8 cellular contexts compared by ENCODE assay signal in the genomic region with DNA sequence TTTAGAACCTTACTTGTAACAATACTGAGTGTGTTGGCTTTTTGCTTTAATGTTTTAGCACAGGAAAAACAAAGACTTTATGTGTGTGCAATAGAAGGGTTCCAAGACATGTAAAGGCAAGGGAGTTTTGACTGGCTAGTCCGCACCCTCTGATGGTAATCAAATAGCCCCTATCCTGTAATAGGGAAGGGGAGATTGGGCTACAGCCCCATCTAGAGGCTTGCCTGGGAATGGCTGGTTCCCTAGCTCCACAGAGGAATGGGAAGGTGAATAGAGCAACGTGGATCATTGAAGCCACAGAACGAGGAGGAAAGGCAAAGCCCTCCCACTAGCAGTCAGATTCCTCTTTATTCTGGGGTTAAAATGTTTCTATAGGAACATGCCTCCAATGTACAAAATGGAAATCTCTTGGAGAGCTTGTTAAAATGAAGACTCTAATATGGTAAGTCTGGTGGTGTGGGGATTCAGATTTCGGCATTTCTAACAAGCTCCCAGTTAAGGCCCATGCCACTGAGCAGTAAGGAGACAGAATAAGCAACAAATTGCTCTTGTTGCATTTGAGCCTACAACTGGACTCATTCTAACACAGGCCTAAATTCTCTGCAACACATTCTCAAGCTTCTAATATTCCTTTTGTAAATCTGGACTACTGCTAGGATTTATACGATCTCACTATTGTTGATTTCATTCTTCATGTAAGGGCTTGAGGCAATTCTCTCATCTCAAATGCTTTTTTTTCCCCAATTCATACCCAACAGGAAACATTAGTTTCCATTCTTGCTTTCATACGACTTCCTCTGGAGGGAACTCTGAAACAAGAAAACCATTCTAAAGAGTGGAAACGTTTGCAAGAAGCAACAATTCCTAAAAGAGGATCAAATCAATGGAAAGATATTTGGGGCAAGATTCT. TPM values are rescaled to one million over a fixed set of nuclear protein-coding genes. Genes with fewer than 3 reads are reported as not detected.
DNase-seq lines count a peak whose midpoint lies in the region; ATAC-seq, FAIRE-seq and TF ChIP-seq lines count a peak whose summit lies in the region.

No MANE protein-coding gene starts in this region.

- no peak overlapping the region for H4K91ac ChIP-seq in H1 (replicated peaks; ENCODE audit: insufficient read length, low read length)

- 62% methylated on average over 7 of the region's 7 CpGs; no CpG with 5 or more reads in 1 of the 2 experiments for WGBS in H1 (ENCODE audit: extremely low coverage in 1 of 2, insufficient coverage in 1 of 2, insufficient read length in 1 of 2, insufficient replicate concordance in 2 of 2, low coverage in 1 of 2, low lambda C conversion rate in 2 of 2, missing lambda C conversion rate in 1 of 2), 2 experiments
- WGBS in aorta, 2 donors = 51 to 53% methylated on average over 7 of the region's 7 CpGs

- H3K14ac ChIP-seq in H1 (ENCODE audit: insufficient read length) = no peak overlapping the region

- H3K27ac ChIP-seq in DOHH2 (ENCODE audit: low read depth, low read length) (no peak overlapping the region), H1 (ENCODE audit: low read depth, low read length) (no peak overlapping the region), aorta (ENCODE audit: low read depth in 1 of 2, low read length in 2 of 2) (peak overlapping the region in 1 of 2 donors; percentile 42)

- H3K27ac Mint-ChIP-seq in IgD-negative memory B cell (peak overlapping the region in 2 of 3 donors; percentile 64 to 87), T-helper 17 cell (no peak overlapping the region)

- H4K8ac ChIP-seq in H1 (ENCODE audit: extremely low read depth, insufficient read depth, low read length) = no peak overlapping the region

- ATAC-seq in T-helper 17 cell (peak; percentile 62), aorta (ENCODE audit: low FRiP score) (peak; percentile 78), GM19455 (IDR thresholded peaks at IDR 0.05; ENCODE audit: unreplicated experiment) (no peak)

- no peak overlapping the region for H2BK20ac ChIP-seq in H1 (ENCODE audit: low read length)

- DNase-seq in T-helper 17 cell (no peak), H1 (ENCODE audit: low read depth in 1 of 2, low spot score in 2 of 2) (peak; percentile 38 to 89), myocyte (ENCODE audit: low read depth) (peak; percentile 82), aorta (peak in 1 of 2 donors; percentile 77), NCI-H774 (lab: John Stamatoyannopoulos, UW) (no peak)

- no peaks in the 10 kb centered on the region for H3K23me2 ChIP-seq in H1 (ENCODE audit: low read depth, low read length)

- H2BK5ac ChIP-seq in H1 (ENCODE audit: low read depth, low read length) = no peak overlapping the region

- no peak overlapping the region for H2AFZ ChIP-seq in H1 (ENCODE audit: low read length)

- H3K79me2 ChIP-seq in DOHH2 (ENCODE audit: control insufficient read depth, low read length) = no peaks in the 10 kb centered on the region
- no peaks in the 10 kb centered on the region for H3K79me2 ChIP-seq in H1 (ENCODE audit: control insufficient read depth in 1 of 2, insufficient read depth in 2 of 2, low read length in 2 of 2)

- H3K56ac ChIP-seq in H1 (replicated peaks; ENCODE audit: insufficient read length, low read depth, low read length) = no peak overlapping the region

- no peak overlapping the region for H4K5ac ChIP-seq in H1 (ENCODE audit: insufficient read length, low read depth, low read length)

- H3K9me2 ChIP-seq in DOHH2 (replicated peaks; ENCODE audit: control insufficient read depth, low read length) = no peaks in the 10 kb centered on the region

- TF ChIP-seq POLR2A in H1 (IDR thresholded peaks at IDR 0.05; ENCODE audit: control extremely low read depth in 1 of 2, low read depth in 2 of 2, low read length in 2 of 2) = no peak

- no peak overlapping the region for H3K4ac ChIP-seq in H1 (replicated peaks; ENCODE audit: insufficient read length, low read depth, low read length)

- TF ChIP-seq RAD21 in H1 (IDR thresholded peaks at IDR 0.05 in 1 of 2, conservative IDR thresholded peaks at IDR 0.05 in 1 of 2; ENCODE audit: low read depth in 2 of 2, low read length in 2 of 2) = peak; percentile 90 to 93

- no peaks in the 10 kb centered on the region for H3K9me3 Mint-ChIP-seq in IgD-negative memory B cell

- H3K36me3 Mint-ChIP-seq in IgD-negative memory B cell (peaks cover 6% of the 10 kb centered on the region), T-helper 17 cell (ENCODE audit: low read depth) (peaks cover 11% of the 10 kb centered on the region)

- H3K27me3 ChIP-seq in DOHH2 (ENCODE audit: control insufficient read depth, low read length) (no peaks in the 10 kb centered on the region), H1 (replicated peaks in 1 of 4; ENCODE audit: control insufficient read depth in 3 of 4, extremely low read depth in 1 of 4, insufficient read depth in 3 of 4, low read length in 3 of 4) (no peaks in the 10 kb centered on the region), aorta (ENCODE audit: control insufficient read depth in 1 of 2, insufficient read depth in 2 of 2, low read length in 1 of 2) (no peaks in the 10 kb centered on the region)

- H3K9me3 ChIP-seq in DOHH2 (ENCODE audit: control insufficient read depth, insufficient read depth, low read length) (no peaks in the 10 kb centered on the region), T-helper 17 cell (ENCODE audit: control insufficient read depth, low read length, poor library complexity, severe bottlenecking) (no peaks in the 10 kb centered on the region), H1 (ENCODE audit: insufficient read depth in 2 of 2, low read depth in 1 of 2, low read length in 1 of 2) (no peaks in the 10 kb centered on the region), aorta (ENCODE audit: control insufficient read depth, low read length) (no peaks in the 10 kb centered on the region)

- H3K9ac ChIP-seq in H1 (replicated peaks in 1 of 4; ENCODE audit: extremely low read depth in 1 of 4, low read depth in 3 of 4, low read length in 3 of 4) = no peak overlapping the region

- H3K4me1 Mint-ChIP-seq in IgD-negative memory B cell (peaks cover 15 to 20% (median 18%) of the 10 kb centered on the region in 3 donors), T-helper 17 cell (peaks cover 9% of the 10 kb centered on the region)

- intact Hi-C loops in aorta (cut with DNase I) = loop anchor here (2.0 to 5.0 kb wide), 3 partner anchors 17 to 157 kb away; partner anchors contain the start of gene SAV1 (in 1 of the 2)

- H2BK120ac ChIP-seq in H1 (replicated peaks; ENCODE audit: low read depth, low read length) = no peak overlapping the region

- peak overlapping the region in 1 of 4 donors; percentile 22 for H3K4me3 Mint-ChIP-seq in IgD-negative memory B cell
- no peak overlapping the region for H3K4me3 Mint-ChIP-seq in T-helper 17 cell

- H2BK15ac ChIP-seq in H1 (ENCODE audit: low read length) = no peak overlapping the region

- H3K4me3 ChIP-seq in DOHH2 (ENCODE audit: low read length) = no peak overlapping the region
- no peak overlapping the region for H3K4me3 ChIP-seq in H1 (ENCODE audit: extremely low read depth in 1 of 4, insufficient read depth in 2 of 4, low read depth in 3 of 4, low read length in 4 of 4)
- no peak overlapping the region for H3K4me3 ChIP-seq in aorta (ENCODE audit: low read length in 2 of 2)

- H3K18ac ChIP-seq in H1 (ENCODE audit: extremely low read depth, low read length) = no peak overlapping the region

- H3K4me1 ChIP-seq in DOHH2 (ENCODE audit: control insufficient read depth, low read length) (peaks cover 13% of the 10 kb centered on the region), H1 (replicated peaks in 1 of 4; ENCODE audit: control insufficient read depth in 3 of 4, insufficient read depth in 4 of 4, low read length in 3 of 4) (no peaks in the 10 kb centered on the region), aorta (ENCODE audit: control insufficient read depth in 1 of 2, insufficient read depth in 2 of 2, low read length in 2 of 2) (peaks cover 3 to 4% of the 10 kb centered on the region in 2 donors)

- no peaks in the 10 kb centered on the region for H4K20me1 ChIP-seq in DOHH2 (ENCODE audit: control insufficient read depth, insufficient read depth, low read depth, low read length)
- no peaks in the 10 kb centered on the region for H4K20me1 ChIP-seq in H1 (replicated peaks in 1 of 2; ENCODE audit: control insufficient read depth in 1 of 2, insufficient read depth in 2 of 2, low read length in 2 of 2)

- no peaks in the 10 kb centered on the region for H3K27me3 Mint-ChIP-seq in IgD-negative memory B cell
- H3K27me3 Mint-ChIP-seq in T-helper 17 cell = no peaks in the 10 kb centered on the region

- FAIRE-seq in H1 (lab: Jason Lieb, UNC) = peak; percentile 88

- TF ChIP-seq CTCF in DOHH2 (IDR thresholded peaks at IDR 0.05; ENCODE audit: low read depth, low read length, poor library complexity, severe bottlenecking) (peak; percentile 80), H1 (IDR thresholded peaks at IDR 0.05; ENCODE audit: control extremely low read depth in 1 of 3, insufficient read depth in 1 of 3, low read depth in 1 of 3, low read length in 3 of 3) (peak; percentile 78 to 93 (median 85))

- CTCF ChIA-PET in H1 (lab: Charles Lee; ENCODE audit: partially characterized antibody) = interaction anchor here (0.6 to 8.5 kb wide), 37 partner anchors 10 to 455 kb away, joined by 3 to 102 read pairs (median 4); partner anchors contain the start of gene ATL1

- no peak overlapping the region for H2AK5ac ChIP-seq in H1 (ENCODE audit: low read depth, low read length)

- H3K79me1 ChIP-seq in H1 (ENCODE audit: low read depth, low read length) = no peaks in the 10 kb centered on the region

- POLR2A ChIA-PET in H1 (lab: Charles Lee; ENCODE audit: partially characterized antibody) = interaction anchor here (0.8 to 1.3 kb wide), 4 partner anchors 10 to 450 kb away, joined by 3 read pairs; no protein-coding TSS in a partner anchor

- peaks cover 83% of the 10 kb centered on the region for H3K36me3 ChIP-seq in DOHH2 (ENCODE audit: control insufficient read depth, low read length)
- peaks cover 0 to 26% (median 15%) of the 10 kb centered on the region in 4 experiments; a peak in 7 of 8 replicates for H3K36me3 ChIP-seq in H1 (ENCODE audit: control insufficient read depth in 2 of 4, insufficient read depth in 4 of 4, low read length in 3 of 4)
- no peaks in the 10 kb centered on the region for H3K36me3 ChIP-seq in aorta (ENCODE audit: control insufficient read depth in 1 of 2, insufficient read depth in 2 of 2, low read length in 1 of 2)

- H3K23ac ChIP-seq in H1 (ENCODE audit: insufficient read length) = no peak overlapping the region

- no peak for TF ChIP-seq EP300 in H1 (IDR thresholded peaks at IDR 0.05; ENCODE audit: borderline replicate concordance in 1 of 2, low read depth in 2 of 2, low read length in 2 of 2)

- peaks cover 5% of the 10 kb centered on the region; the same call in 1 of the 2 replicates for H3F3A ChIP-seq in DOHH2 (ENCODE audit: control insufficient read depth, insufficient read depth)

- H2BK12ac ChIP-seq in H1 (ENCODE audit: low read depth, low read length) = no peak overlapping the region

- H3K4me2 ChIP-seq in DOHH2 (ENCODE audit: low read length) (no peak overlapping the region), H1 (ENCODE audit: insufficient read depth in 1 of 2, low read depth in 2 of 2, low read length in 2 of 2) (no peak overlapping the region)

RNA-seq across cellular contexts. Expression of gene NIN, which starts 57.1 kb away (rescaled TPM):
- polyA plus RNA-seq in IgD-negative memory B cell (76.5 TPM), H1 (2011; rRNA removed) (3.2 and 4.8 TPM in 2 replicates), aorta (1 to 10 TPM; 7.7 to 8.1 TPM)
- total RNA-seq in T-helper 17 cell (10 to 100 TPM; 62.2 to 71.6 TPM), myocyte (24.1 and 43.3 TPM in 2 replicates), aorta (10 to 100 TPM; 54.3 to 57.7 TPM)
- 21.3 and 21.9 TPM in 2 replicates for total RNA-seq in H1 (2021; fragmentation: NEBNext Ultra II Directional; extraction: Animal tissue kit (Norgen Biotek cat#: 25700))
- 5.5 TPM for polyA plus RNA-seq in H1 (2011; cell fraction: cytosol; rRNA removed)
- 10.8 TPM for polyA plus RNA-seq in H1 (2011; cell fraction: nucleus; rRNA removed)
- 9.4 to 16.0 TPM (median 10.3 TPM) in 4 replicates for polyA plus RNA-seq in H1 (2012, experiment 1 of 2)
- 2.1 TPM for polyA plus RNA-seq in H1 (2012, experiment 2 of 2)
- polyA plus RNA-seq in H1 (2013, experiment 1 of 2) = 11.2 TPM
- polyA plus RNA-seq in H1 (2013, experiment 2 of 2) = 11.8 TPM
- 17.7 and 19.6 TPM in 2 replicates for polyA minus RNA-seq in H1 (2011; rRNA and poly(A)+ RNA removed)
- 13.7 TPM for polyA minus RNA-seq in H1 (2011; cell fraction: cytosol; rRNA and poly(A)+ RNA removed)
- polyA minus RNA-seq in H1 (2011; cell fraction: nucleus; rRNA and poly(A)+ RNA removed) = 27.0 TPM
- 16.4 TPM for polyA plus RNA-seq in myocyte (2012)

Comparison
In these comparisons a context has a peak if more than half of its experiments do, and no peak if none do; other contexts are left out.
1. DNase-seq: peak in H1 (2 of 2) and myocyte (single experiment); none in T-helper 17 cell (0 of 3) and NCI-H774 (single experiment).